Comparison of ENCODE assay signal across 37 cellular contexts in genomic region chr9:119609277-119609971, GRCh38.
"Had no signal": no experiment of that assay in that cellular context is flagged by ENCODE, and none has a peak within 500 bp of the region (broad histone marks: within the 10 kb centered on the region; RNA-seq: fewer than 3 reads in every experiment).

No MANE protein-coding gene starts in this region.

- H3K36me3 ChIP-seq: adrenal gland, brain microvascular endothelial cell, breast epithelium had no signal

- FAIRE-seq: astrocyte, colon, TTC549 had no signal

- H3K36me3 Mint-ChIP-seq: activated CD8-positive, alpha-beta memory T cell treated with anti-CD3 and anti-CD28 coated beads, Interleukin-2, amount 10 ng/mL, durations not matched to agents 7 days and 5 days; activated naive CD4-positive, alpha-beta T cell treated with anti-CD3 and anti-CD28 coated beads, Interleukin-2, amount 10 ng/mL, durations not matched to agents 7 days and 5 days; activated naive CD4-positive, alpha-beta T cell treated with anti-CD3 and anti-CD28 coated beads, Interleukin-2, amount 50 U/mL, for 24 hours; activated naive CD8-positive, alpha-beta T cell; activated naive CD8-positive, alpha-beta T cell treated with anti-CD3 and anti-CD28 coated beads, Interleukin-2, amount 10 ng/mL, durations not matched to agents 7 days and 5 days had no signal

- H3K4me3 Mint-ChIP-seq: activated CD4-positive, alpha-beta memory T cell treated with anti-CD3 and anti-CD28 coated beads, Interleukin-2, amount 10 ng/mL, durations not matched to agents 7 days and 5 days; activated CD4-positive, alpha-beta T cell treated with anti-CD3 and anti-CD28 coated beads for 36 hours; activated CD4-positive, alpha-beta T cell treated with anti-CD3 and anti-CD28 coated beads, Interleukin-2, amount 10 ng/mL, durations not matched to agents 7 days and 5 days; activated CD8-positive, alpha-beta memory T cell treated with anti-CD3 and anti-CD28 coated beads, Interleukin-2, amount 10 ng/mL, durations not matched to agents 7 days and 5 days; activated CD8-positive, alpha-beta T cell treated with anti-CD3 and anti-CD28 coated beads, Interleukin-2, amount 10 ng/mL, durations not matched to agents 7 days and 5 days; activated naive CD4-positive, alpha-beta T cell treated with anti-CD3 and anti-CD28 coated beads, Interleukin-2, amount 10 ng/mL, durations not matched to agents 7 days and 5 days; activated naive CD4-positive, alpha-beta T cell treated with anti-CD3 and anti-CD28 coated beads, Interleukin-2, amount 50 U/mL, for 24 hours; activated naive CD8-positive, alpha-beta T cell; activated naive CD8-positive, alpha-beta T cell treated with anti-CD3 and anti-CD28 coated beads, Interleukin-2, amount 10 ng/mL, durations not matched to agents 7 days and 5 days; activated T-cell treated with anti-CD3 and anti-CD28 coated beads, Interleukin-2, amount 50 U/mL, for 24 hours; T-helper 1 cell treated with Interleukin-12 subunit alpha and Interleukin-12 subunit beta and Interleukin-4 antibody, amounts not matched to agents 30 μg/mL and 1 μg/mL, for 36 hours; T-helper 2 cell treated with Interferon-gamma antibody and Interleukin-4, amounts not matched to agents 5 μg/mL and 100 μg/mL, for 36 hours had no signal

- DNase-seq: activated CD4-positive, alpha-beta memory T cell treated with anti-CD3 and anti-CD28 coated beads, Interleukin-2, amount 10 ng/mL, durations not matched to agents 7 days and 5 days; activated CD4-positive, alpha-beta T cell treated with anti-CD3 and anti-CD28 coated beads for 1 hour; activated CD4-positive, alpha-beta T cell treated with anti-CD3 and anti-CD28 coated beads for 36 hours; activated CD4-positive, alpha-beta T cell treated with anti-CD3 and anti-CD28 coated beads for 48 hours; activated CD4-positive, alpha-beta T cell treated with anti-CD3 and anti-CD28 coated beads, Interleukin-2, amount 10 ng/mL, durations not matched to agents 7 days and 5 days; activated CD4-positive, alpha-beta T cell treated with anti-CD3 and anti-CD28 coated beads, Interleukin-2, amount 50 U/mL, for 48 hours; activated CD4-positive, CD25-positive, alpha-beta regulatory T cell; activated CD8-positive, alpha-beta memory T cell treated with anti-CD3 and anti-CD28 coated beads for 24 hours; activated CD8-positive, alpha-beta memory T cell treated with anti-CD3 and anti-CD28 coated beads, Interleukin-2, amount 10 ng/mL, durations not matched to agents 7 days and 5 days; activated CD8-positive, alpha-beta memory T cell treated with anti-CD3 and anti-CD28 coated beads, Interleukin-2, amount 50 U/mL, for 48 hours; activated CD8-positive, alpha-beta T cell treated with anti-CD3 and anti-CD28 coated beads, Interleukin-2, amount 10 ng/mL, durations not matched to agents 7 days and 5 days; activated effector memory CD4-positive, alpha-beta T cell treated with Interleukin-2 at 50 U/mL for 16 hours; activated gamma-delta T cell; activated naive CD4-positive, alpha-beta T cell treated with anti-CD3 and anti-CD28 coated beads, Interleukin-2, amount 10 ng/mL, durations not matched to agents 7 days and 5 days; activated naive CD4-positive, alpha-beta T cell treated with Interleukin-2 at 50 U/mL for 16 hours; activated naive CD8-positive, alpha-beta T cell treated with anti-CD3 and anti-CD28 coated beads, Interleukin-2, amount 10 ng/mL, durations not matched to agents 7 days and 5 days; activated T-cell treated with anti-CD3 and anti-CD28 coated beads, Interleukin-2, amount 50 U/mL, for 24 hours; activated T-cell treated with anti-CD3 and anti-CD28 coated beads, Interleukin-2, amount 50 U/mL, for 48 hours; adrenal gland; amniotic stem cell; aorta; body of pancreas; brain microvascular endothelial cell; central memory CD4-positive, alpha-beta T cell; T-helper 2 cell; T-helper 9 cell had no signal

- H3K27ac Mint-ChIP-seq: activated CD4-positive, alpha-beta memory T cell treated with anti-CD3 and anti-CD28 coated beads, Interleukin-2, amount 10 ng/mL, durations not matched to agents 7 days and 5 days; activated CD4-positive, alpha-beta T cell treated with anti-CD3 and anti-CD28 coated beads for 36 hours; activated CD4-positive, alpha-beta T cell treated with anti-CD3 and anti-CD28 coated beads, Interleukin-2, amount 10 ng/mL, durations not matched to agents 7 days and 5 days; activated CD8-positive, alpha-beta memory T cell treated with anti-CD3 and anti-CD28 coated beads, Interleukin-2, amount 10 ng/mL, durations not matched to agents 7 days and 5 days; activated CD8-positive, alpha-beta T cell treated with anti-CD3 and anti-CD28 coated beads, Interleukin-2, amount 10 ng/mL, durations not matched to agents 7 days and 5 days; activated naive CD4-positive, alpha-beta T cell treated with anti-CD3 and anti-CD28 coated beads, Interleukin-2, amount 10 ng/mL, durations not matched to agents 7 days and 5 days; activated naive CD4-positive, alpha-beta T cell treated with anti-CD3 and anti-CD28 coated beads, Interleukin-2, amount 50 U/mL, for 24 hours; activated naive CD8-positive, alpha-beta T cell; activated naive CD8-positive, alpha-beta T cell treated with anti-CD3 and anti-CD28 coated beads, Interleukin-2, amount 10 ng/mL, durations not matched to agents 7 days and 5 days; activated T-cell treated with anti-CD3 and anti-CD28 coated beads, Interleukin-2, amount 50 U/mL, for 24 hours; activated T-helper 2 cell treated with anti-CD3 and anti-CD28 coated beads, Interferon-gamma antibody, Interleukin-2, Interleukin-4, amounts not matched to agents 10 μg/mL and 5 μg/mL and 100 μg/mL, durations not matched to agents 14 hours and 24 hours and 36 hours; T-helper 1 cell treated with Interleukin-12 subunit alpha and Interleukin-12 subunit beta and Interleukin-4 antibody, amounts not matched to agents 30 μg/mL and 1 μg/mL, for 36 hours; T-helper 2 cell treated with Interferon-gamma antibody and Interleukin-4, amounts not matched to agents 5 μg/mL and 100 μg/mL, for 36 hours had no signal

- H3K4me1 Mint-ChIP-seq: activated CD4-positive, alpha-beta memory T cell treated with anti-CD3 and anti-CD28 coated beads, Interleukin-2, amount 10 ng/mL, durations not matched to agents 7 days and 5 days; activated CD4-positive, alpha-beta T cell treated with anti-CD3 and anti-CD28 coated beads for 36 hours; activated CD4-positive, alpha-beta T cell treated with anti-CD3 and anti-CD28 coated beads, Interleukin-2, amount 10 ng/mL, durations not matched to agents 7 days and 5 days; activated CD8-positive, alpha-beta memory T cell treated with anti-CD3 and anti-CD28 coated beads, Interleukin-2, amount 10 ng/mL, durations not matched to agents 7 days and 5 days; activated naive CD4-positive, alpha-beta T cell treated with anti-CD3 and anti-CD28 coated beads, Interleukin-2, amount 10 ng/mL, durations not matched to agents 7 days and 5 days; activated naive CD4-positive, alpha-beta T cell treated with anti-CD3 and anti-CD28 coated beads, Interleukin-2, amount 50 U/mL, for 24 hours; activated naive CD8-positive, alpha-beta T cell treated with anti-CD3 and anti-CD28 coated beads, Interleukin-2, amount 10 ng/mL, durations not matched to agents 7 days and 5 days had no signal

- H3K27me3 Mint-ChIP-seq: activated CD4-positive, alpha-beta memory T cell treated with anti-CD3 and anti-CD28 coated beads, Interleukin-2, amount 10 ng/mL, durations not matched to agents 7 days and 5 days; activated CD4-positive, alpha-beta T cell treated with anti-CD3 and anti-CD28 coated beads for 36 hours; activated CD4-positive, alpha-beta T cell treated with anti-CD3 and anti-CD28 coated beads, Interleukin-2, amount 10 ng/mL, durations not matched to agents 7 days and 5 days; activated CD8-positive, alpha-beta memory T cell treated with anti-CD3 and anti-CD28 coated beads, Interleukin-2, amount 10 ng/mL, durations not matched to agents 7 days and 5 days; activated naive CD4-positive, alpha-beta T cell treated with anti-CD3 and anti-CD28 coated beads, Interleukin-2, amount 10 ng/mL, durations not matched to agents 7 days and 5 days; activated naive CD4-positive, alpha-beta T cell treated with anti-CD3 and anti-CD28 coated beads, Interleukin-2, amount 50 U/mL, for 24 hours; activated naive CD8-positive, alpha-beta T cell; activated naive CD8-positive, alpha-beta T cell treated with anti-CD3 and anti-CD28 coated beads, Interleukin-2, amount 10 ng/mL, durations not matched to agents 7 days and 5 days; activated T-cell treated with anti-CD3 and anti-CD28 coated beads, Interleukin-2, amount 50 U/mL, for 24 hours had no signal

- H3K9me3 Mint-ChIP-seq: activated naive CD8-positive, alpha-beta T cell treated with anti-CD3 and anti-CD28 coated beads, Interleukin-2, amount 10 ng/mL, durations not matched to agents 7 days and 5 days; T-helper 2 cell treated with Interferon-gamma antibody and Interleukin-4, amounts not matched to agents 5 μg/mL and 100 μg/mL, for 36 hours had no signal

- H3K27me3 ChIP-seq: adrenal gland, body of pancreas, brain microvascular endothelial cell, breast epithelium had no signal

- H3K4me3 ChIP-seq: adrenal gland, body of pancreas, breast epithelium had no signal

- H3K4me1 ChIP-seq: adrenal gland, breast epithelium had no signal

- H3K27ac ChIP-seq: adrenal gland, body of pancreas, brain microvascular endothelial cell, breast epithelium, VCaP had no signal

- ATAC-seq: activated CD4-positive, alpha-beta T cell treated with anti-CD3 and anti-CD28 coated beads for 36 hours; activated CD4-positive, CD25-positive, alpha-beta regulatory T cell treated with anti-CD3 and anti-CD28 coated beads, Interleukin-2, amount 50 U/mL, for 24 hours; activated CD8-positive, alpha-beta memory T cell treated with anti-CD3 and anti-CD28 coated beads, Interleukin-2, amount 10 ng/mL, durations not matched to agents 7 days and 5 days; activated CD8-positive, alpha-beta T cell treated with anti-CD3 and anti-CD28 coated beads, Interleukin-2, amount 10 ng/mL, durations not matched to agents 7 days and 5 days; body of pancreas had no signal

- H3K9me3 ChIP-seq: adrenal gland, body of pancreas, breast epithelium had no signal
